ENCODE assay signal across 8 cellular contexts in the genomic region with DNA sequence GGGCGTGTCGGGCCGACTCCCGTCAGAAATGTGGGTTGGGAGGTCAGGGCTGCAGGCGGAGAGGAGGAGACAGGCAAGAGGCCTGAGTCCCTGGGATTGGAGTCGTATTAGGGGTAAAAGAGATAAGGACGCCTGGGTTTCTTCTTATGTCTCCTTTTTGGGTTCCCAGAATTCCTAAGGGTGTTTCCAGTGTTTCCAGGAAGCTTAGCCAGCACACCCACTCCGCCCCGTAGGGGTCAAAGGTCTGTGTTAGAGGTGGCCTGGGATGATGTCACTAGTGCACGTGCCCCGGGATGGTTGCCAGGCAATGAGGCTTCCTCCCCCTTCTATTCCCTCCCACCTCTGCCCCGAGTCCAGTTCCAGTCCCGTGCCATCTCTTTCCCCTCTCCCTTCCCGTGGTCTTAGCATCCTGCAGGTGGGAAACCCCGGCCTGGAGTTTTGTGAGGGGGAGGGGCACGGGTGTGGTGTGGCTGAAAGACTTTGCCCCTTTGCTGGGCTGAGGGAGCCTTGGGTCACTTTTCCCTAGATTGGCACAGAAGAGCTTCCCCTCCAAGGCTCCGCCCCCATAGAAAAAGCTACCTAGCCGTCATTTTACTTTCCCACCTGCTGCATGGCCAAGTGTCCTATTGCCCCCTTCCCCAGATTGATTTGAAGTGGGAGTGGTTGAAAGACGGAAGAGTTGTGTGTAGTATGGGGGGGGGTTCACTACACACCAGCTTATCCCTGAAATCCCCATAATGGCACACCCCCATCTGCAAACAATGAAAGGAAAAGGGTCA. TPM values are rescaled to one million over a fixed set of nuclear protein-coding genes. Genes with fewer than 3 reads are reported as not detected.
DNase-seq lines count a peak whose midpoint lies in the region; ATAC-seq and TF ChIP-seq lines count a peak whose summit lies in the region.

No MANE protein-coding gene starts in this region.

- no peaks in the 10 kb centered on the region for H3K9me3 Mint-ChIP-seq in MCF 10A (ENCODE audit: unreplicated experiment)

- peak overlapping the region; percentile 89 for H3K4me3 Mint-ChIP-seq in MCF 10A (ENCODE audit: unreplicated experiment)

- no peak for ATAC-seq in HG03521 (IDR thresholded peaks at IDR 0.05; ENCODE audit: unreplicated experiment)

- BruUV-seq in MCF 10A (replicated peaks; lab: Mats Ljungman, UMichigan): no TSS peak

- intact Hi-C loops in MCF 10A (cut with micrococcal nuclease): loop anchor here (1.0 to 2.0 kb wide), 2 partner anchors 8 to 50 kb away; no protein-coding TSS in a partner anchor

- H3K4me1 Mint-ChIP-seq in MCF 10A (ENCODE audit: insufficient read depth, unreplicated experiment): peaks cover 57% of the 10 kb centered on the region

- POLR2A ChIA-PET in MCF 10A (lab: Yijun Ruan, JAX): interaction anchor here (0.6 to 6.6 kb wide), 15 partner anchors 7 to 989 kb away, joined by 3 to 97 read pairs (median 5); partner anchors contain the start of genes CYB5D1, DNAH2, MPDU1 and NAA38

- peaks cover 24% of the 10 kb centered on the region for H3K36me3 Mint-ChIP-seq in MCF 10A (ENCODE audit: insufficient read depth, unreplicated experiment)

- CTCF ChIA-PET in MCF 10A (lab: Yijun Ruan, JAX): interaction anchor here (0.6 to 3.5 kb wide), 6 partner anchors 8 to 250 kb away, joined by 3 to 17 read pairs (median 5); no protein-coding TSS in a partner anchor

- no peaks in the 10 kb centered on the region for H3K27me3 Mint-ChIP-seq in MCF 10A (ENCODE audit: insufficient read depth, unreplicated experiment)

- DNase-seq in SIG-M5 treated with dmso at 0.1 percent for 504 hours (lab: John Stamatoyannopoulos, UW; ENCODE audit: unreplicated experiment) (peak; percentile 90), SIG-M5 (lab: John Stamatoyannopoulos, UW) (no peak), NCI-H2029 treated with DMSO at 0.1 percent for 48 hours (lab: John Stamatoyannopoulos, UW) (peak; percentile 88), T-helper 2 cell (peak in 4 of 5 experiments; percentile 57 to 75 (median 63)), MCF 10A (ENCODE audit: unreplicated experiment) (peak; percentile 97), retina (peak; percentile 95)

- peak overlapping the region; percentile 65 for H3K4me3 ChIP-seq in iPS-11a (ENCODE audit: low read depth, low read length)

- peak overlapping the region; percentile 99 for H3K27ac Mint-ChIP-seq in MCF 10A (ENCODE audit: low read depth, unreplicated experiment)

- TF ChIP-seq CTCF in MCF 10A (IDR thresholded peaks at IDR 0.05; ENCODE audit: unreplicated experiment): no peak

RNA-seq across cellular contexts. Expression of gene KDM6B, which starts 2.8 kb away (rescaled TPM):
- total RNA-seq in MCF 10A (2022): 37.9 and 39.8 TPM in 2 replicates

RNA-seq across cellular contexts. Expression of gene TMEM88, which starts 18.1 kb away (rescaled TPM):
- 3.5 and 4.4 TPM in 2 replicates for total RNA-seq in MCF 10A (2022)

RNA-seq across cellular contexts. Expression of gene NAA38, which starts 20.6 kb away (rescaled TPM):
- total RNA-seq in MCF 10A (2022): 70.2 and 83.4 TPM in 2 replicates

RNA-seq across cellular contexts. Expression of gene CYB5D1, which starts 21.0 kb away (rescaled TPM):
- total RNA-seq in MCF 10A (2022): 23.1 and 23.2 TPM in 2 replicates

RNA-seq across cellular contexts. Expression of gene CHD3, which starts 51.8 kb away (rescaled TPM):
- 78.5 and 87.1 TPM in 2 replicates for total RNA-seq in MCF 10A (2022)
